In genomic region chr7:70739646-70740045, GRCh38 we compare ENCODE assay signal across 18 cellular contexts.
"Had no signal": no experiment of that assay in that cellular context is flagged by ENCODE, and none has a peak within 500 bp of the region (broad histone marks: within the 10 kb centered on the region; RNA-seq: fewer than 3 reads in every experiment).

No MANE protein-coding gene starts in this region.

- H3K27me3 Mint-ChIP-seq: activated T-helper 17 cell treated with anti-CD3 and anti-CD28 coated beads, Interleukin-2, amount 50 U/mL, for 72 hours; stimulated activated naive CD8-positive, alpha-beta T cell treated with anti-CD3 and anti-CD28 coated beads, Interleukin-15, amount 100 ng/mL, for 72 hours had no signal

- H3K9me3 ChIP-seq: esophagus squamous epithelium, psoas muscle, right lobe of liver, upper lobe of right lung had no signal

- H3K27me3 ChIP-seq: cardiac muscle cell, esophagus squamous epithelium, hepatocyte, neural progenitor cell, right lobe of liver, upper lobe of right lung had no signal

- H3K36me3 ChIP-seq: cardiac muscle cell, esophagus squamous epithelium, neural progenitor cell, right lobe of liver, upper lobe of right lung had no signal

- H3K4me3 Mint-ChIP-seq: activated naive CD4-positive, alpha-beta T cell treated with anti-CD3 and anti-CD28 coated beads for 36 hours; activated naive CD8-positive, alpha-beta T cell treated with anti-CD3 and anti-CD28 coated beads, Interleukin-2, amount 50 U/mL, for 24 hours; activated T-helper 17 cell treated with anti-CD3 and anti-CD28 coated beads, Interleukin-2, amount 50 U/mL, for 72 hours; neural progenitor cell; stimulated activated naive CD8-positive, alpha-beta T cell treated with anti-CD3 and anti-CD28 coated beads, Interleukin-15, amount 100 ng/mL, for 72 hours had no signal

- H3K4me3 ChIP-seq: cardiac muscle cell, esophagus squamous epithelium, hepatocyte, neural progenitor cell, psoas muscle, right lobe of liver, smooth muscle cell, upper lobe of right lung had no signal

- H3K4me2 ChIP-seq: hepatocyte, neural progenitor cell, smooth muscle cell had no signal

- H3K27ac ChIP-seq: cardiac muscle cell, hepatocyte, neural progenitor cell, psoas muscle, right lobe of liver, upper lobe of right lung had no signal

- H3K27ac Mint-ChIP-seq: activated naive CD4-positive, alpha-beta T cell treated with anti-CD3 and anti-CD28 coated beads for 36 hours; activated naive CD8-positive, alpha-beta T cell treated with anti-CD3 and anti-CD28 coated beads, Interleukin-2, amount 50 U/mL, for 24 hours; activated T-helper 17 cell treated with anti-CD3 and anti-CD28 coated beads, Interleukin-2, amount 50 U/mL, for 72 hours; neural progenitor cell; stimulated activated naive CD8-positive, alpha-beta T cell treated with anti-CD3 and anti-CD28 coated beads, Interleukin-15, amount 100 ng/mL, for 72 hours had no signal

- H3K9me3 Mint-ChIP-seq: activated naive CD4-positive, alpha-beta T cell treated with anti-CD3 and anti-CD28 coated beads for 36 hours; activated T-helper 17 cell treated with anti-CD3 and anti-CD28 coated beads, Interleukin-2, amount 50 U/mL, for 72 hours; neural progenitor cell; stimulated activated naive CD8-positive, alpha-beta T cell treated with anti-CD3 and anti-CD28 coated beads, Interleukin-15, amount 100 ng/mL, for 72 hours had no signal

- H3K9ac ChIP-seq: neural progenitor cell had no signal

- DNase-seq: activated CD4-positive, alpha-beta T cell treated with anti-CD3 and anti-CD28 coated beads, Interleukin-2, amount 50 U/mL, for 1 hour; activated naive CD4-positive, alpha-beta T cell treated with anti-CD3 and anti-CD28 coated beads for 36 hours; activated naive CD8-positive, alpha-beta T cell treated with anti-CD3 and anti-CD28 coated beads, Interleukin-2, amount 50 U/mL, for 24 hours; activated T-cell treated with anti-CD3 and anti-CD28 coated beads for 4 hours; aorta; esophagus squamous epithelium; kidney; left ventricle myocardium superior; psoas muscle; right lobe of liver; stimulated activated naive CD8-positive, alpha-beta T cell treated with anti-CD3 and anti-CD28 coated beads, Interleukin-15, amount 100 ng/mL, for 72 hours; upper lobe of right lung had no signal

- ATAC-seq: activated CD4-positive, CD25-positive, alpha-beta regulatory T cell treated with anti-CD3 and anti-CD28 coated beads, Interleukin-2, amount 50 U/mL, for 24 hours; activated naive CD8-positive, alpha-beta T cell treated with anti-CD3 and anti-CD28 coated beads, Interleukin-2, amount 50 U/mL, for 24 hours; activated T-helper 17 cell treated with anti-CD3 and anti-CD28 coated beads, Interleukin-2, amount 50 U/mL, for 72 hours; left ventricle myocardium superior; right lobe of liver; stimulated activated naive CD8-positive, alpha-beta T cell treated with anti-CD3 and anti-CD28 coated beads, Interleukin-15, amount 100 ng/mL, for 72 hours; upper lobe of right lung had no signal
